In genomic region chr11:76631566-76632308, GRCh38 we compare ENCODE assay signal across 17 cellular contexts. TPM values are rescaled to one million over a fixed set of nuclear protein-coding genes. Genes with fewer than 3 reads are reported as not detected.
DNase-seq lines count a peak whose midpoint lies in the region; ATAC-seq and TF ChIP-seq lines count a peak whose summit lies in the region.
"Had no signal": no experiment of that assay in that cellular context is flagged by ENCODE, and none has a peak within 500 bp of the region (broad histone marks: within the 10 kb centered on the region; RNA-seq: fewer than 3 reads in every experiment).

No MANE protein-coding gene starts in this region.

- TF ChIP-seq CTCF in left ventricle myocardium inferior (IDR thresholded peaks at IDR 0.05; ENCODE audit: borderline replicate concordance) (no peak), gastrocnemius medialis (IDR thresholded peaks at IDR 0.05 in 4 of 5, conservative IDR thresholded peaks at IDR 0.05 in 1 of 5) (no peak), uterus (IDR thresholded peaks at IDR 0.05) (no peak)

- ATAC-seq in Right ventricle myocardium inferior (no peak), gastrocnemius medialis (no peak), HG02588 (IDR thresholded peaks at IDR 0.05; ENCODE audit: unreplicated experiment) (no peak)

- peaks cover 50% of the 10 kb centered on the region for H3K4me1 ChIP-seq in left ventricle myocardium inferior
- H3K4me1 ChIP-seq in gastrocnemius medialis, result peaks cover 0 to 33% of the 10 kb centered on the region in 2 donors
- H3K4me1 ChIP-seq in uterus, result peaks cover 0 to 11% of the 10 kb centered on the region in 2 donors

- TF ChIP-seq POLR2A in gastrocnemius medialis (IDR thresholded peaks at IDR 0.05), result no peak
- TF ChIP-seq POLR2A in uterus (IDR thresholded peaks at IDR 0.05), result no peak

- DNase-seq in left ventricle myocardium inferior, result no peak
- DNase-seq in Right ventricle myocardium inferior (ENCODE audit: missing footprints), result no peak
- DNase-seq in glomerular endothelial cell (ENCODE audit: extremely low read depth, low read depth, low spot score), result peak; percentile 66
- DNase-seq in gastrocnemius medialis, result no peak
- DNase-seq in uterus, result no peak
- no peak for DNase-seq in DMS153 (lab: John Stamatoyannopoulos, UW)
- no peak for DNase-seq in activated CD4-positive, CD25-positive, alpha-beta regulatory T cell (lab: John Stamatoyannopoulos, UW)
- DNase-seq: CD4-positive, alpha-beta T cell; GF-D8; IMR-90; Kasumi-1; NCI-H187 treated with DMSO at 0.1 percent for 48 hours; NCI-H2171; NCI-H510A had no signal

- H3K36me3 ChIP-seq in left ventricle myocardium inferior, result no peaks in the 10 kb centered on the region
- H3K36me3 ChIP-seq in gastrocnemius medialis, result no peaks in the 10 kb centered on the region
- no peaks in the 10 kb centered on the region for H3K36me3 ChIP-seq in uterus

- H3K4me3 ChIP-seq in left ventricle myocardium inferior, result no peak overlapping the region
- no peak overlapping the region for H3K4me3 ChIP-seq in gastrocnemius medialis
- no peak overlapping the region for H3K4me3 ChIP-seq in uterus

- H3K27me3 ChIP-seq in left ventricle myocardium inferior (ENCODE audit: low read depth) (no peaks in the 10 kb centered on the region), gastrocnemius medialis (no peaks in the 10 kb centered on the region), uterus (no peaks in the 10 kb centered on the region)

- H3K9me3 ChIP-seq in left ventricle myocardium inferior (replicated peaks), result no peaks in the 10 kb centered on the region
- H3K9me3 ChIP-seq in gastrocnemius medialis, result no peaks in the 10 kb centered on the region
- no peaks in the 10 kb centered on the region for H3K9me3 ChIP-seq in uterus

- intact Hi-C loops in left ventricle myocardium inferior (cut with micrococcal nuclease) (no loop called here), Right ventricle myocardium inferior (cut with DNase I) (no loop called here), gastrocnemius medialis (cut with DNase I; ENCODE audit: low total_unique reads) (no loop called here), uterus (cut with DNase I; ENCODE audit: low total_unique reads) (no loop called here)

- in situ Hi-C loops in gastrocnemius medialis (cut with MboI; ENCODE audit: low sequenced_read_pairs in 4 of 4), result no loop called here

- peak overlapping the region; percentile 92 for H3K27ac ChIP-seq in left ventricle myocardium inferior (replicated peaks)
- peak overlapping the region; percentile 72 to 82 (median 81) for H3K27ac ChIP-seq in gastrocnemius medialis
- peak overlapping the region; percentile 79 to 94 for H3K27ac ChIP-seq in uterus

RNA-seq across cellular contexts. Expression of gene LRRC32, which starts 38.8 kb away (rescaled TPM):
- total RNA-seq in left ventricle myocardium inferior (35.1 TPM), Right ventricle myocardium inferior (32.5 TPM), glomerular endothelial cell (121 and 177 TPM in 2 replicates), gastrocnemius medialis (10 to 100 TPM; 14.5 to 35.5 (median 23.4) TPM), uterus (100 to 1,000 TPM in 1 of 4 donors, 10 to 100 TPM in 2, 1 to 10 TPM in 1; 10.0 to 121 (median 17.5) TPM)
- total RNA-seq: A673, HT-29 had no signal
